Comparison of ENCODE assay signal across 1 cellular context in genomic region chr19:29845576-29846176, GRCh38.
TF ChIP-seq lines count a peak whose summit lies in the region.

No MANE protein-coding gene starts in this region.

TF ChIP-seq in HEK293, 187 proteins besides CTCF, POLR2A, EP300 and RAD21 (continued from another document and continues in another):
- TF ChIP-seq ZBTB26 (tag by site-specific recombination; optimal IDR thresholded peaks at IDR 0.05) = no peak
- TF ChIP-seq PATZ1 (tag by site-specific recombination; IDR thresholded peaks at IDR 0.05) = 0 out of 2 replicates have a peak, but pooled peaks have one; percentile 40
- TF ChIP-seq ZNF416 (tag by site-specific recombination; IDR thresholded peaks at IDR 0.05) = no peak
- TF ChIP-seq ZNF26 (tag by site-specific recombination; IDR thresholded peaks at IDR 0.05) = no peak
- TF ChIP-seq ZBTB48 (tag by site-specific recombination; IDR thresholded peaks at IDR 0.05) = no peak; the same call in 1 of the 2 replicates
- no peak for TF ChIP-seq ZNF785 (tag by site-specific recombination; IDR thresholded peaks at IDR 0.05)
- TF ChIP-seq ZNF121 (tag by site-specific recombination; IDR thresholded peaks at IDR 0.05) = no peak
- TF ChIP-seq ZFP37 (tag by site-specific recombination; IDR thresholded peaks at IDR 0.05) = peak; percentile 38; the same call in 1 of the 2 replicates
- TF ChIP-seq IKZF3 (tag by site-specific recombination; IDR thresholded peaks at IDR 0.05) = peak; percentile 44; the same call in 1 of the 2 replicates
- no peak for TF ChIP-seq ZNF626 (tag by site-specific recombination; IDR thresholded peaks at IDR 0.05)
- TF ChIP-seq YY1 (tag by site-specific recombination; IDR thresholded peaks at IDR 0.05) = no peak
- TF ChIP-seq ZNF600 (tag by site-specific recombination; IDR thresholded peaks at IDR 0.05) = peak; percentile 74
- TF ChIP-seq ZSCAN4 (tag by site-specific recombination; IDR thresholded peaks at IDR 0.05) = no peak
- TF ChIP-seq ZSCAN5A (tag by site-specific recombination; IDR thresholded peaks at IDR 0.05) = no peak
- TF ChIP-seq ZNF747 (tag by site-specific recombination; IDR thresholded peaks at IDR 0.05) = no peak
- TF ChIP-seq ZNF791 (tag by site-specific recombination; IDR thresholded peaks at IDR 0.05) = no peak
- peak; percentile 97 for TF ChIP-seq ZNF335 (tag by site-specific recombination; conservative IDR thresholded peaks at IDR 0.05)
- TF ChIP-seq ZNF513 (tag by site-specific recombination; IDR thresholded peaks at IDR 0.05) = no peak
- 0 out of 2 replicates have a peak, but pooled peaks have one; percentile 38 for TF ChIP-seq ZNF664 (tag by site-specific recombination; IDR thresholded peaks at IDR 0.05)
- 0 out of 2 replicates have a peak, but pooled peaks have one; percentile 7 for TF ChIP-seq EGR2 (tag by site-specific recombination; IDR thresholded peaks at IDR 0.05; ENCODE audit: low read depth)
- no peak for TF ChIP-seq BCL6B (tag by site-specific recombination; IDR thresholded peaks at IDR 0.05)
- no peak for TF ChIP-seq ZNF704 (tag by site-specific recombination; IDR thresholded peaks at IDR 0.05)
- TF ChIP-seq PRDM10 (tag by site-specific recombination; IDR thresholded peaks at IDR 0.05) = no peak
- peak; percentile 33; the same call in 1 of the 2 replicates for TF ChIP-seq ZFHX2 (tag by site-specific recombination; conservative IDR thresholded peaks at IDR 0.05)
- TF ChIP-seq ZIC2 (tag by site-specific recombination; IDR thresholded peaks at IDR 0.05) = peak; percentile 31; the same call in 1 of the 2 replicates
- TF ChIP-seq ZNF23 (tag by site-specific recombination; IDR thresholded peaks at IDR 0.05; ENCODE audit: borderline replicate concordance) = no peak
- TF ChIP-seq KLF10 (tag by site-specific recombination; IDR thresholded peaks at IDR 0.05) = no peak
- TF ChIP-seq ZSCAN16 (tag by site-specific recombination; IDR thresholded peaks at IDR 0.05) = no peak
- TF ChIP-seq ZNF366 (tag by site-specific recombination; conservative IDR thresholded peaks at IDR 0.05) = peak; percentile 76
- TF ChIP-seq MYNN (tag by site-specific recombination; IDR thresholded peaks at IDR 0.05; ENCODE audit: borderline replicate concordance) = no peak
- TF ChIP-seq REPIN1 (tag by site-specific recombination; IDR thresholded peaks at IDR 0.05; ENCODE audit: low read depth) = no peak; the same call in 1 of the 2 replicates
- no peak for TF ChIP-seq ZNF510 (tag by site-specific recombination; IDR thresholded peaks at IDR 0.05; ENCODE audit: insufficient replicate concordance)
- no peak for TF ChIP-seq ZBTB8A (tag by site-specific recombination; IDR thresholded peaks at IDR 0.05)
- TF ChIP-seq TCF7L2 (IDR thresholded peaks at IDR 0.05; ENCODE audit: borderline replicate concordance, low read depth, low read length) = no peak
- TF ChIP-seq ZNF645 (tag by site-specific recombination; IDR thresholded peaks at IDR 0.05) = 0 out of 2 replicates have a peak, but pooled peaks have one; percentile 10
- TF ChIP-seq ZNF658 (tag by site-specific recombination; IDR thresholded peaks at IDR 0.05) = no peak
- TF ChIP-seq PBX3 (CRISPR knock-in tag; IDR thresholded peaks at IDR 0.05) = no peak
- TF ChIP-seq ZNF398 (tag by site-specific recombination; IDR thresholded peaks at IDR 0.05) = peak; percentile 49
